2 cellular contexts compared by ENCODE assay signal in genomic region chr11:14422052-14422813, GRCh38.
TF ChIP-seq lines count a peak whose summit lies in the region.

No MANE protein-coding gene starts in this region.

TF ChIP-seq in GM23338, 12 proteins besides CTCF, POLR2A, EP300 and RAD21 (continued from another document):
- no peak for TF ChIP-seq ETS1 (IDR thresholded peaks at IDR 0.05)
TF ChIP-seq in GM23338: peak in this region for 0.

TF ChIP-seq in H1, 55 proteins besides CTCF, POLR2A, EP300 and RAD21 (continued from another document):
- TF ChIP-seq E2F6 (IDR thresholded peaks at IDR 0.05) (peak; percentile 27; the same call in 1 of the 2 replicates), ZNF274 (IDR thresholded peaks at IDR 0.05; ENCODE audit: borderline replicate concordance, extremely low read depth, low read length) (no peak), GABPA (IDR thresholded peaks at IDR 0.05; ENCODE audit: borderline replicate concordance, insufficient read depth, low read length) (no peak), RXRA (IDR thresholded peaks at IDR 0.05; ENCODE audit: insufficient read depth, low read depth, low read length) (no peak), FOSL1 (IDR thresholded peaks at IDR 0.05; ENCODE audit: insufficient read depth, low read depth, low read length) (no peak), JUN (IDR thresholded peaks at IDR 0.05; ENCODE audit: low read depth, low read length) (peak; percentile 84), SUZ12 (IDR thresholded peaks at IDR 0.05; ENCODE audit: low read length) (no peak; the same call in 1 of the 2 replicates), YY1 (IDR thresholded peaks at IDR 0.05; ENCODE audit: low read depth, low read length) (0 out of 2 replicates have a peak, but pooled peaks have one; percentile 36), TEAD4 (IDR thresholded peaks at IDR 0.05; ENCODE audit: low read depth, low read length) (peak; percentile 95), MAX (IDR thresholded peaks at IDR 0.05) (peak; percentile 86), SRF (IDR thresholded peaks at IDR 0.05; ENCODE audit: low read depth, low read length) (no peak), CTBP2 (IDR thresholded peaks at IDR 0.05; ENCODE audit: borderline replicate concordance, insufficient read depth, insufficient read length, low read length) (peak; percentile 80), HDAC2 (IDR thresholded peaks at IDR 0.05; ENCODE audit: borderline replicate concordance in 1 of 2, low read depth in 2 of 2, low read length in 2 of 2) (peak in 1 of 2 experiments; percentile 31; a peak in 1 of 4 replicates), SIN3A (conservative IDR thresholded peaks at IDR 0.05 in 1 of 2, IDR thresholded peaks at IDR 0.05 in 1 of 2; ENCODE audit: low read depth in 1 of 2, low read length in 2 of 2) (peak; percentile 85 to 94; a peak in 2 of 4 replicates), NRF1 (IDR thresholded peaks at IDR 0.05; ENCODE audit: low read depth, low read length) (no peak)
TF ChIP-seq in H1: peak in this region for 14.
